8 cellular contexts compared by ENCODE assay signal in the genomic region with DNA sequence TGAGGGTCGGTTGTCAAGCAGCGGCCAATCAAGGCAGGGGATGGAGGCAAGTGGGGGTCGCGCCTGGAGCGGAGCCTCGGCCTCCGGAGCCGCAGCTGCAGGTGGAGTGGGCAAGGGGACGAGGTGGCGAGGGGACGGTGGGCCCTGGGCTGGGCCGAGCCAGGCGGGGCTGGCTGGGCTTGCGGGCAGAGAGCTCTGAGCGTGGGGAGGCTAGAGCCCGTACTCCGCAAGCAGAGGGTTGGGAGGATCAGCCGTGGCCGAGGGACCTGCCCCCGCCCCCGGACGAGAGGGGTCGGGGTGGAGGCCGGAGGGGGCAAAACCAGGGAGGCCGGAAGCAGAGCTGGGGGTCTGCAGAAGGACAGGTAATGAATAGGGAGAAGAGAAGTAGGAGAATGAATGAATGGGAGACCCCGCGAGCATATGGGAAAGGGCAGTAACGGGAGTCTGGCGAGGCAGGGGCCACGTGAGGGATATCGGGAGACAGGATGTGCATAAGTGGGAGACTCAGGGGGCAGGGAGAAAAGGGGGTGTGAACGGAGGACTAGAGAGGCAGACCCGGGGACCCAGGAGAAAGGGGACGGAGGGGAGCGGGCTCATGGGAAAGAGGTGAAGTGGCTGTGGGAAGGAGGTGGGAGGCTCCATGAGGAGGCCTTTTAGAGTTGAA. TPM values are rescaled to one million over a fixed set of nuclear protein-coding genes. Genes with fewer than 3 reads are reported as not detected.
A peak's percentile ranks its signal among the peaks of the same experiment; 100 is the strongest.
DNase-seq lines count a peak whose midpoint lies in the region; FAIRE-seq and TF ChIP-seq lines count a peak whose summit lies in the region.

TSS of gene KATNB1 (plus strand) at position 16 of the 664 bp plus-strand sequence. CDS start 1,474 bp downstream, outside the sequence.

- DNase-seq in T-helper 2 cell (no peak), NCI-H460 (ENCODE audit: extremely low read depth, low read depth) (no peak), colonic mucosa (peak; percentile 33), mesenteric fat pad (ENCODE audit: low spot score) (no peak), vagina (ENCODE audit: extremely low spot score in 2 of 2) (no peak), RCC 7860 (ENCODE audit: low spot score) (no peak), GM13977 (ENCODE audit: low spot score) (no peak)

- peak within 1 kb of the TSS; percentile 80 for H3K4me3 ChIP-seq in colonic mucosa
- H3K4me3 ChIP-seq in vagina: peak within 1 kb of the TSS; percentile 91 to 93

- intact Hi-C loops in T-helper 2 cell treated with Interferon-gamma antibody and Interleukin-4, amounts not matched to agents 100 ng/mL and 5 ng/mL, for 36 hours (cut with micrococcal nuclease): loop anchor here (1.0 to 5.0 kb wide), 11 partner anchors 21 to 891 kb away; partner anchors contain the start of genes CCDC102A, CFAP20, CNOT1 and GINS3
- intact Hi-C loops in colonic mucosa (cut with DNase I): no loop called here
- intact Hi-C loops in vagina (cut with DNase I): loop anchor here (10.0 kb wide), 1 partner anchor 389 kb away; the partner anchor contains the start of gene CFAP20

- H3K27me3 ChIP-seq in colonic mucosa (no peaks in the 10 kb centered on the region), vagina (no peaks in the 10 kb centered on the region)

- TF ChIP-seq POLR2A in vagina (IDR thresholded peaks at IDR 0.05): no peak

- H3K27ac ChIP-seq in colonic mucosa (peak within 1 kb of the TSS; percentile 67), vagina (peak within 1 kb of the TSS; percentile 77)

- TF ChIP-seq CTCF in colonic mucosa (IDR thresholded peaks at IDR 0.05) (no peak), vagina (IDR thresholded peaks at IDR 0.05) (no peak), GM13977 (IDR thresholded peaks at IDR 0.05; ENCODE audit: extremely low read depth, insufficient read depth, missing control alignments) (no peak)

- FAIRE-seq in RCC 7860 (lab: Jason Lieb, UNC): no peak

- H3K4me1 ChIP-seq in colonic mucosa (peaks cover 6% of the 10 kb centered on the region), vagina (peaks cover 45% of the 10 kb centered on the region)

- H3K36me3 ChIP-seq in colonic mucosa (no peaks in the 10 kb centered on the region), vagina (peaks cover 0 to 4% of the 10 kb centered on the region in 2 donors)

- no peaks in the 10 kb centered on the region for H3K9me3 ChIP-seq in colonic mucosa
- no peaks in the 10 kb centered on the region for H3K9me3 ChIP-seq in vagina

- H3K9ac ChIP-seq in colonic mucosa (ENCODE audit: low read depth in 2 of 2, low read length in 2 of 2): peak within 1 kb of the TSS; percentile 92 to 93

- in situ Hi-C loops in GM13977 (cut with MboI; ENCODE audit: low pct_unique_long_range_greater_than_20kb, low sequenced_read_pairs, unreplicated experiment): no loop called here

RNA-seq across cellular contexts. Expression of gene KATNB1, which starts in this region (rescaled TPM):
- 28.3 and 30.5 TPM in 2 replicates for total RNA-seq in T-helper 2 cell treated with Interferon-gamma antibody and Interleukin-4, amounts not matched to agents 100 ng/mL and 5 ng/mL, for 36 hours
- total RNA-seq in NCI-H460 (2014; rRNA removed; shearing (Covaris generic)): 64.7 and 67.2 TPM in 2 replicates
- polyA plus RNA-seq in NCI-H460 (2014; cell fraction: nucleus; rRNA removed): 127 and 131 TPM in 2 replicates
- total RNA-seq in colonic mucosa (10 to 100 TPM; 17.0 to 26.3 TPM), mesenteric fat pad (14.4 TPM), vagina (23.6 TPM)
